ENCODE assay signal across 2 cellular contexts in the genomic region with DNA sequence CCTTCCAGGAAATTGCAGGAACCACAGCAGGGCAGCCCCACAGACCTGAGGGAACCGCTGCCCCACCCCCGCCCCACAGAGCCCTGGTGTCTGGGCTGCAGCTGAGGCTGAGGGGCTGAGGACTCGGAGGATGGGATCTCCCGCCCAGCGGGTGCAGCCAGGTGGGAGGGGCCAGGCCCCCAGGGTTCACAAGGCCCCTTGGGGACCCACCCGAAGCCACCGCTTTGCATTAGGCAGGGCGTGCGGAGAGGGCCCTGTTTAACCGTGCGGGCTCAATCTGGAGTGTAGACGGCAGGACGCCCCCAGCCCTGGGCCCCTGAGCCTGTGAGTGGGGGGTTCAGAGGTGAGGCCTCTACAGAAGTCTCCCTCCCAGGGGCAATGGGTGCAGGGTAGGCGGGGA.
TF ChIP-seq lines count a peak whose summit lies in the region.

No MANE protein-coding gene starts in this region.

TF ChIP-seq in IMR-90, 13 proteins besides CTCF, POLR2A, EP300 and RAD21:
- TF ChIP-seq BHLHE40 (IDR thresholded peaks at IDR 0.05; ENCODE audit: low read depth, low read length): no peak
- TF ChIP-seq RCOR1 (IDR thresholded peaks at IDR 0.05; ENCODE audit: insufficient replicate concordance, low read length): no peak
- no peak for TF ChIP-seq NFE2L2 (IDR thresholded peaks at IDR 0.05; ENCODE audit: low read depth, low read length)
- TF ChIP-seq, protein P1, sequence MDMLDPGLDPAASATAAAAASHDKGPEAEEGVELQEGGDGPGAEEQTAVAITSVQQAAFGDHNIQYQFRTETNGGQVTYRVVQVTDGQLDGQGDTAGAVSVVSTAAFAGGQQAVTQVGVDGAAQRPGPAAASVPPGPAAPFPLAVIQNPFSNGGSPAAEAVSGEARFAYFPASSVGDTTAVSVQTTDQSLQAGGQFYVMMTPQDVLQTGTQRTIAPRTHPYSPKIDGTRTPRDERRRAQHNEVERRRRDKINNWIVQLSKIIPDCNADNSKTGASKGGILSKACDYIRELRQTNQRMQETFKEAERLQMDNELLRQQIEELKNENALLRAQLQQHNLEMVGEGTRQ (IDR thresholded peaks at IDR 0.05; ENCODE audit: low read depth, low read length): no peak
- no peak for TF ChIP-seq FOS (IDR thresholded peaks at IDR 0.05; ENCODE audit: low read depth, low read length)
- no peak for TF ChIP-seq MAZ (IDR thresholded peaks at IDR 0.05; ENCODE audit: borderline replicate concordance, low read depth, low read length)
- TF ChIP-seq CEBPB (IDR thresholded peaks at IDR 0.05; ENCODE audit: low read depth, low read length): no peak
- no peak for TF ChIP-seq CHD1 (IDR thresholded peaks at IDR 0.05; ENCODE audit: low read depth, low read length)
- TF ChIP-seq, protein P2, sequence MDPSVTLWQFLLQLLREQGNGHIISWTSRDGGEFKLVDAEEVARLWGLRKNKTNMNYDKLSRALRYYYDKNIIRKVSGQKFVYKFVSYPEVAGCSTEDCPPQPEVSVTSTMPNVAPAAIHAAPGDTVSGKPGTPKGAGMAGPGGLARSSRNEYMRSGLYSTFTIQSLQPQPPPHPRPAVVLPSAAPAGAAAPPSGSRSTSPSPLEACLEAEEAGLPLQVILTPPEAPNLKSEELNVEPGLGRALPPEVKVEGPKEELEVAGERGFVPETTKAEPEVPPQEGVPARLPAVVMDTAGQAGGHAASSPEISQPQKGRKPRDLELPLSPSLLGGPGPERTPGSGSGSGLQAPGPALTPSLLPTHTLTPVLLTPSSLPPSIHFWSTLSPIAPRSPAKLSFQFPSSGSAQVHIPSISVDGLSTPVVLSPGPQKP (IDR thresholded peaks at IDR 0.05; ENCODE audit: borderline replicate concordance, low read depth, low read length): no peak
- no peak for TF ChIP-seq MAFK (IDR thresholded peaks at IDR 0.05; ENCODE audit: low read depth, low read length)
- no peak for TF ChIP-seq MXI1 (IDR thresholded peaks at IDR 0.05; ENCODE audit: borderline replicate concordance, low read depth, low read length)
- TF ChIP-seq SMC3 (IDR thresholded peaks at IDR 0.05; ENCODE audit: low read depth, low read length): no peak
- no peak for TF ChIP-seq RFX5 (IDR thresholded peaks at IDR 0.05; ENCODE audit: low read depth, low read length)
TF ChIP-seq in IMR-90: peak in this region for 0.

TF ChIP-seq in GM12878, 131 proteins besides CTCF, POLR2A, EP300 and RAD21:
- no peak for TF ChIP-seq ZSCAN29 (IDR thresholded peaks at IDR 0.05)
- peak; percentile 93 for TF ChIP-seq NFXL1 (IDR thresholded peaks at IDR 0.05; ENCODE audit: borderline replicate concordance)
- TF ChIP-seq HDGF (IDR thresholded peaks at IDR 0.05): 0 out of 2 replicates have a peak, but pooled peaks have one; percentile 31
- no peak for TF ChIP-seq POLR2AphosphoS2 (IDR thresholded peaks at IDR 0.05; ENCODE audit: low read depth, low read length)
- TF ChIP-seq, protein P3, sequence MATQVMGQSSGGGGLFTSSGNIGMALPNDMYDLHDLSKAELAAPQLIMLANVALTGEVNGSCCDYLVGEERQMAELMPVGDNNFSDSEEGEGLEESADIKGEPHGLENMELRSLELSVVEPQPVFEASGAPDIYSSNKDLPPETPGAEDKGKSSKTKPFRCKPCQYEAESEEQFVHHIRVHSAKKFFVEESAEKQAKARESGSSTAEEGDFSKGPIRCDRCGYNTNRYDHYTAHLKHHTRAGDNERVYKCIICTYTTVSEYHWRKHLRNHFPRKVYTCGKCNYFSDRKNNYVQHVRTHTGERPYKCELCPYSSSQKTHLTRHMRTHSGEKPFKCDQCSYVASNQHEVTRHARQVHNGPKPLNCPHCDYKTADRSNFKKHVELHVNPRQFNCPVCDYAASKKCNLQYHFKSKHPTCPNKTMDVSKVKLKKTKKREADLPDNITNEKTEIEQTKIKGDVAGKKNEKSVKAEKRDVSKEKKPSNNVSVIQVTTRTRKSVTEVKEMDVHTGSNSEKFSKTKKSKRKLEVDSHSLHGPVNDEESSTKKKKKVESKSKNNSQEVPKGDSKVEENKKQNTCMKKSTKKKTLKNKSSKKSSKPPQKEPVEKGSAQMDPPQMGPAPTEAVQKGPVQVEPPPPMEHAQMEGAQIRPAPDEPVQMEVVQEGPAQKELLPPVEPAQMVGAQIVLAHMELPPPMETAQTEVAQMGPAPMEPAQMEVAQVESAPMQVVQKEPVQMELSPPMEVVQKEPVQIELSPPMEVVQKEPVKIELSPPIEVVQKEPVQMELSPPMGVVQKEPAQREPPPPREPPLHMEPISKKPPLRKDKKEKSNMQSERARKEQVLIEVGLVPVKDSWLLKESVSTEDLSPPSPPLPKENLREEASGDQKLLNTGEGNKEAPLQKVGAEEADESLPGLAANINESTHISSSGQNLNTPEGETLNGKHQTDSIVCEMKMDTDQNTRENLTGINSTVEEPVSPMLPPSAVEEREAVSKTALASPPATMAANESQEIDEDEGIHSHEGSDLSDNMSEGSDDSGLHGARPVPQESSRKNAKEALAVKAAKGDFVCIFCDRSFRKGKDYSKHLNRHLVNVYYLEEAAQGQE (IDR thresholded peaks at IDR 0.05; ENCODE audit: low read depth, low read length): no peak
- TF ChIP-seq EGR1 (IDR thresholded peaks at IDR 0.05; ENCODE audit: borderline replicate concordance in 1 of 2, low read depth in 2 of 2, low read length in 2 of 2): 0 out of 3 replicates have a peak, but pooled peaks of 1 of the 2 experiments have one; percentile 6
- TF ChIP-seq POU2F2 (IDR thresholded peaks at IDR 0.05; ENCODE audit: borderline replicate concordance, low read depth, low read length): peak; percentile 64; the same call in 1 of the 3 replicates
- TF ChIP-seq TCF7 (IDR thresholded peaks at IDR 0.05; ENCODE audit: borderline replicate concordance): no peak
- TF ChIP-seq ZNF384 (IDR thresholded peaks at IDR 0.05; ENCODE audit: borderline replicate concordance, low read depth, low read length): no peak
- TF ChIP-seq, protein P4, sequence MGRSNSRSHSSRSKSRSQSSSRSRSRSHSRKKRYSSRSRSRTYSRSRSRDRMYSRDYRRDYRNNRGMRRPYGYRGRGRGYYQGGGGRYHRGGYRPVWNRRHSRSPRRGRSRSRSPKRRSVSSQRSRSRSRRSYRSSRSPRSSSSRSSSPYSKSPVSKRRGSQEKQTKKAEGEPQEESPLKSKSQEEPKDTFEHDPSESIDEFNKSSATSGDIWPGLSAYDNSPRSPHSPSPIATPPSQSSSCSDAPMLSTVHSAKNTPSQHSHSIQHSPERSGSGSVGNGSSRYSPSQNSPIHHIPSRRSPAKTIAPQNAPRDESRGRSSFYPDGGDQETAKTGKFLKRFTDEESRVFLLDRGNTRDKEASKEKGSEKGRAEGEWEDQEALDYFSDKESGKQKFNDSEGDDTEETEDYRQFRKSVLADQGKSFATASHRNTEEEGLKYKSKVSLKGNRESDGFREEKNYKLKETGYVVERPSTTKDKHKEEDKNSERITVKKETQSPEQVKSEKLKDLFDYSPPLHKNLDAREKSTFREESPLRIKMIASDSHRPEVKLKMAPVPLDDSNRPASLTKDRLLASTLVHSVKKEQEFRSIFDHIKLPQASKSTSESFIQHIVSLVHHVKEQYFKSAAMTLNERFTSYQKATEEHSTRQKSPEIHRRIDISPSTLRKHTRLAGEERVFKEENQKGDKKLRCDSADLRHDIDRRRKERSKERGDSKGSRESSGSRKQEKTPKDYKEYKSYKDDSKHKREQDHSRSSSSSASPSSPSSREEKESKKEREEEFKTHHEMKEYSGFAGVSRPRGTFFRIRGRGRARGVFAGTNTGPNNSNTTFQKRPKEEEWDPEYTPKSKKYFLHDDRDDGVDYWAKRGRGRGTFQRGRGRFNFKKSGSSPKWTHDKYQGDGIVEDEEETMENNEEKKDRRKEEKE (IDR thresholded peaks at IDR 0.05): no peak
- TF ChIP-seq GATAD2B (conservative IDR thresholded peaks at IDR 0.05; ENCODE audit: low read depth): 0 out of 2 replicates have a peak, but pooled peaks have one; percentile 34
- TF ChIP-seq EED (IDR thresholded peaks at IDR 0.05; ENCODE audit: low read depth): no peak
- no peak for TF ChIP-seq BMI1 (IDR thresholded peaks at IDR 0.05; ENCODE audit: borderline replicate concordance)
- TF ChIP-seq CHD2 (IDR thresholded peaks at IDR 0.05; ENCODE audit: borderline replicate concordance, low read depth, low read length): 0 out of 2 replicates have a peak, but pooled peaks have one; percentile 12
- TF ChIP-seq KLF5 (IDR thresholded peaks at IDR 0.05; ENCODE audit: partially characterized antibody): no peak
- no peak for TF ChIP-seq PAX5 (IDR thresholded peaks at IDR 0.05; ENCODE audit: borderline replicate concordance, low read depth, low read length)
- TF ChIP-seq, protein P5, sequence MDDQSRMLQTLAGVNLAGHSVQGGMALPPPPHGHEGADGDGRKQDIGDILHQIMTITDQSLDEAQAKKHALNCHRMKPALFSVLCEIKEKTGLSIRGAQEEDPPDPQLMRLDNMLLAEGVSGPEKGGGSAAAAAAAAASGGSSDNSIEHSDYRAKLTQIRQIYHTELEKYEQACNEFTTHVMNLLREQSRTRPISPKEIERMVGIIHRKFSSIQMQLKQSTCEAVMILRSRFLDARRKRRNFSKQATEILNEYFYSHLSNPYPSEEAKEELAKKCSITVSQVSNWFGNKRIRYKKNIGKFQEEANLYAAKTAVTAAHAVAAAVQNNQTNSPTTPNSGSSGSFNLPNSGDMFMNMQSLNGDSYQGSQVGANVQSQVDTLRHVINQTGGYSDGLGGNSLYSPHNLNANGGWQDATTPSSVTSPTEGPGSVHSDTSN (IDR thresholded peaks at IDR 0.05; ENCODE audit: insufficient replicate concordance, low read depth, low read length): no peak
- TF ChIP-seq, protein P6, sequence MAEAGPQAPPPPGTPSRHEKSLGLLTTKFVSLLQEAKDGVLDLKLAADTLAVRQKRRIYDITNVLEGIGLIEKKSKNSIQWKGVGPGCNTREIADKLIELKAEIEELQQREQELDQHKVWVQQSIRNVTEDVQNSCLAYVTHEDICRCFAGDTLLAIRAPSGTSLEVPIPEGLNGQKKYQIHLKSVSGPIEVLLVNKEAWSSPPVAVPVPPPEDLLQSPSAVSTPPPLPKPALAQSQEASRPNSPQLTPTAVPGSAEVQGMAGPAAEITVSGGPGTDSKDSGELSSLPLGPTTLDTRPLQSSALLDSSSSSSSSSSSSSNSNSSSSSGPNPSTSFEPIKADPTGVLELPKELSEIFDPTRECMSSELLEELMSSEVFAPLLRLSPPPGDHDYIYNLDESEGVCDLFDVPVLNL (IDR thresholded peaks at IDR 0.05; ENCODE audit: low read depth, low read length): no peak
- peak; percentile 20 to 54; a peak in 1 of 4 replicates for TF ChIP-seq BHLHE40 (IDR thresholded peaks at IDR 0.05; ENCODE audit: borderline replicate concordance in 1 of 2, low read depth in 2 of 2, low read length in 1 of 2)
- no peak for TF ChIP-seq TAF1 (IDR thresholded peaks at IDR 0.05; ENCODE audit: borderline replicate concordance, low read depth, low read length)
- TF ChIP-seq MEF2B (IDR thresholded peaks at IDR 0.05; ENCODE audit: partially characterized antibody, poor library complexity, severe bottlenecking): peak; percentile 88
